8 cellular contexts compared by ENCODE assay signal in the genomic region with DNA sequence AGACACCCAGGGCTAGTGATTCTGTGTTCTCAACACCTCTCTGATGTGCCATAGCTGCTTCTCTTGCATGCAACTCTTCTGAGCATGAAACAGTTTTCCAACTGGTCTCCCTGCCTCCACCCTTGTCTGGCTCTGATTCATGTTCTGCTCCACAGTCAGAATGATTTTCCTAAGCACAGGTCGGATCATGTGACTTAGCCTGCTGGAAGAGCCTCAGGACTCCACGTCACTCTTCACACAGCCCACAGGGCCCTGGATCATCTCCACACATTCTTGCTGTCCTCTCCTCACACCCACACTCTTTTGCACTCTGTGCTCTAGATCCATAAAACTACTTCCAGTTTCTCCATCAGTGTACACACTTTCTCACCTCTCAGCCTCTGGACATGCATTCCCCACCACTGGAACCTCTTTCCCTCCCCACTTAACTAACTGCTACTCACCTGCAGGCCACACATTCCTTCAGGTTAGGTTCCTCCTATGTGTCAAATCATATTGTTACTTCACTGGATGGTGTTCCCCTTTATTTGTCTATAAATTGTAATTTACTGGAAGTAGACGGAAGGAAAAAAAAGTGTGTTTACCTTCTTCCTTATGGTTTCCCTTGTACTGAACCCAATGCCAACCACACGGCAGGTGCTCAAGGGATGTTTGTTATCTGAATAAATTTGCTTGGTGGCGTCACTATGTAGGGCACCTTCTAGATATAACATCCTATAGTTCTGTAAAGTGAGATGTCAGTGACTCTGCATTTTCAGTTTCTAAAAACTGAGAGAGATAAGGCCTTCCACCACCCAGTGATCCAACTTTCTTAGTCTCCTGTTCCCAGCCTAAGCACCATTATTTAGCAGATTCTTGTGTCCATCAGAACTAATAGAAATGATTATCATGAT.
DNase-seq lines count a peak whose midpoint lies in the region; ATAC-seq, FAIRE-seq and TF ChIP-seq lines count a peak whose summit lies in the region.

No MANE protein-coding gene starts in this region.

- peak overlapping the region; percentile 80 for H2AK9ac ChIP-seq in IMR-90 (replicated peaks; ENCODE audit: low read depth, low read length, poor library complexity)

- no peak for FAIRE-seq in A549 (lab: Jason Lieb, UNC)

- CTCF ChIA-PET in A549 (lab: Yijun Ruan, JAX) (no interaction called here), IMR-90 (lab: Yijun Ruan, JAX) (no interaction called here)

- H4K20me1 ChIP-seq in IMR-90 (ENCODE audit: insufficient read depth, low read length) = no peaks in the 10 kb centered on the region

- BruUV-seq in IMR-90 (replicated peaks; lab: Mats Ljungman, UMichigan) = no TSS peak

- no peak overlapping the region for H3K4me3 ChIP-seq in A549
- no peak overlapping the region for H3K4me3 ChIP-seq in IMR-90 (ENCODE audit: insufficient read depth, low read depth, low read length)
- no peak overlapping the region for H3K4me3 ChIP-seq in astrocyte of the cerebellum (ENCODE audit: low read depth, low read length)
- H3K4me3 ChIP-seq in lung = no peak overlapping the region

- H3K56ac ChIP-seq in IMR-90 (ENCODE audit: extremely low read depth, insufficient read depth, low read length) = peak overlapping the region; percentile 22; the same call in 1 of the 2 replicates

- peak overlapping the region; percentile 84 for H2BK120ac ChIP-seq in IMR-90 (ENCODE audit: low read depth, low read length)

- POLR2A ChIA-PET in A549 (lab: Yijun Ruan, JAX) = interaction anchor here (0.5 kb wide), 1 partner anchor 72 kb away, joined by 4 read pairs; no protein-coding TSS in a partner anchor
- POLR2A ChIA-PET in IMR-90 (lab: Charles Lee; ENCODE audit: unreplicated experiment) = no interaction called here

- peak overlapping the region in 1 of 2 experiments; percentile 85; a peak in 2 of 4 replicates for H4K8ac ChIP-seq in IMR-90 (ENCODE audit: low read depth in 2 of 2, low read length in 2 of 2)

- dilution Hi-C loops in IMR-90 (cut with HindIII; ENCODE audit: low sequenced_read_pairs, unreplicated experiment) = no loop called here

- peak overlapping the region; percentile 76 for H2AFZ ChIP-seq in IMR-90 (replicated peaks; ENCODE audit: low read length, poor library complexity)

- no peak for DNase-seq in A549 (ENCODE audit: low read depth in 1 of 2, low spot score in 1 of 2)
- DNase-seq in IMR-90 = peak; percentile 99
- DNase-seq in astrocyte of the cerebellum (ENCODE audit: low read depth) = peak; percentile 97
- DNase-seq in lung (ENCODE audit: low spot score) = peak; percentile 41
- DNase-seq in NCI-H748 (lab: John Stamatoyannopoulos, UW; ENCODE audit: unreplicated experiment) = no peak
- no peak for DNase-seq in SKM-1 (lab: John Stamatoyannopoulos, UW; ENCODE audit: unreplicated experiment)

- H2BK20ac ChIP-seq in IMR-90 (ENCODE audit: low read depth, low read length) = peak overlapping the region; percentile 75

- H3K14ac ChIP-seq in IMR-90 (replicated peaks; ENCODE audit: low read depth, low read length) = peak overlapping the region; percentile 93

- intact Hi-C loops in IMR-90 (cut with micrococcal nuclease) = loop anchor here (2.0 kb wide), 1 partner anchor 163 kb away; no protein-coding TSS in a partner anchor

- H3K27me3 ChIP-seq in IMR-90 (ENCODE audit: control insufficient read depth, insufficient read depth, low read length) (no peaks in the 10 kb centered on the region), lung (ENCODE audit: control insufficient read depth, insufficient read depth) (no peaks in the 10 kb centered on the region)

- peak; percentile 20 to 44; a peak in 5 of 6 replicates for ATAC-seq in A549
- peak; percentile 82 for ATAC-seq in IMR-90 (ENCODE audit: low read depth)
- ATAC-seq in lung (ENCODE audit: insufficient read depth, low FRiP score) = peak; percentile 35
- no peak for ATAC-seq in HG02798 (IDR thresholded peaks at IDR 0.05; ENCODE audit: poor library complexity, unreplicated experiment)
- no peak for ATAC-seq in GM18868 (IDR thresholded peaks at IDR 0.05; ENCODE audit: unreplicated experiment)

- H3K9me3 ChIP-seq in A549 = no peaks in the 10 kb centered on the region
- H3K9me3 ChIP-seq in IMR-90 (ENCODE audit: control insufficient read depth, insufficient read depth, low read length) = no peaks in the 10 kb centered on the region
- H3K9me3 ChIP-seq in lung (ENCODE audit: control insufficient read depth in 2 of 2, insufficient read depth in 1 of 2, low read length in 1 of 2) = no peaks in the 10 kb centered on the region

- TF ChIP-seq CTCF in A549 (IDR thresholded peaks at IDR 0.05) (no peak), IMR-90 (conservative IDR thresholded peaks at IDR 0.05; ENCODE audit: low read depth, low read length) (no peak), astrocyte of the cerebellum (IDR thresholded peaks at IDR 0.05; ENCODE audit: low read depth, low read length, missing control alignments) (no peak), lung (IDR thresholded peaks at IDR 0.05; ENCODE audit: control extremely low read depth, extremely low read depth) (no peak)

- peak overlapping the region; percentile 72; the same call in 2 of the 3 replicates for H2BK15ac ChIP-seq in IMR-90 (ENCODE audit: low read depth, low read length)

- H3K79me1 ChIP-seq in IMR-90 (ENCODE audit: low read depth in 1 of 2, low read length in 2 of 2) = peaks cover 18 to 37% of the 10 kb centered on the region in 2 experiments; a peak in 3 of 4 replicates

- peak overlapping the region; percentile 87 for H3K4ac ChIP-seq in IMR-90 (ENCODE audit: low read depth, low read length)

- H3K23ac ChIP-seq in IMR-90 (ENCODE audit: low read depth, low read length) = peak overlapping the region; percentile 90

- TF ChIP-seq POLR2A in A549 (IDR thresholded peaks at IDR 0.05; ENCODE audit: low read length) (no peak), IMR-90 (IDR thresholded peaks at IDR 0.05; ENCODE audit: low read depth, low read length) (no peak)

- H4K91ac ChIP-seq in IMR-90 (ENCODE audit: insufficient read depth, low read depth, low read length) = peak overlapping the region; percentile 71

- no peak overlapping the region for H3K9ac ChIP-seq in IMR-90 (ENCODE audit: low read depth, low read length)

- TF ChIP-seq RAD21 in A549 (conservative IDR thresholded peaks at IDR 0.05 in 1 of 2, IDR thresholded peaks at IDR 0.05 in 1 of 2) (no peak), IMR-90 (IDR thresholded peaks at IDR 0.05; ENCODE audit: low read length) (peak; percentile 35)

- H3K4me1 ChIP-seq in A549 = peaks cover 20% of the 10 kb centered on the region; the same call in 2 of the 3 replicates
- peaks cover 19% of the 10 kb centered on the region for H3K4me1 ChIP-seq in IMR-90 (ENCODE audit: control insufficient read depth, insufficient read depth, low read length)
- peaks cover 5 to 33% of the 10 kb centered on the region in 2 donors for H3K4me1 ChIP-seq in lung (ENCODE audit: control insufficient read depth in 2 of 2, insufficient read depth in 2 of 2, low read length in 2 of 2)

- H3K18ac ChIP-seq in IMR-90 (ENCODE audit: low read depth, low read length) = peak overlapping the region; percentile 66

- H3K4me2 ChIP-seq in A549 (no peak overlapping the region), IMR-90 (ENCODE audit: low read depth, low read length) (peak overlapping the region; percentile 44; the same call in 1 of the 2 replicates)

- 83% methylated on average over 5 of the region's 5 CpGs for WGBS in A549 (ENCODE audit: missing lambda C conversion rate)
- WGBS in IMR-90 (ENCODE audit: extremely low coverage in 2 of 2, insufficient read length in 1 of 2), 2 experiments = 0% methylated on average over 2 of the region's 5 CpGs; no CpG with 5 or more reads in 1 of the 2 experiments
- 63 to 78% methylated on average over 5 of the region's 5 CpGs for WGBS in lung, 2 donors

- H3K36me3 ChIP-seq in IMR-90 (ENCODE audit: control insufficient read depth, insufficient read depth, low read length) = peaks cover 14% of the 10 kb centered on the region
- H3K36me3 ChIP-seq in lung (ENCODE audit: control insufficient read depth in 2 of 2, insufficient read depth in 2 of 2, low read length in 2 of 2) = peaks cover 5 to 15% of the 10 kb centered on the region in 2 donors

- 0 out of 2 replicates have a peak overlapping the region, but pooled peaks have one; percentile 43 for H4K5ac ChIP-seq in IMR-90 (ENCODE audit: low read depth, low read length)

- no peak overlapping the region for H3K27ac ChIP-seq in A549
- peak overlapping the region; percentile 41; the same call in 1 of the 2 replicates for H3K27ac ChIP-seq in IMR-90 (ENCODE audit: insufficient read depth, low read length)
- H3K27ac ChIP-seq in lung (ENCODE audit: low read depth in 1 of 2, low read length in 1 of 2) = peak overlapping the region; percentile 9 to 68

- in situ Hi-C loops in IMR-90 (cut with MboI; ENCODE audit: low sequenced_read_pairs) = no loop called here
- in situ Hi-C loops in astrocyte of the cerebellum (cut with HindIII; ENCODE audit: low sequenced_read_pairs) = no loop called here

- H2AK5ac ChIP-seq in IMR-90 (ENCODE audit: low read depth, low read length) = peak overlapping the region; percentile 94

- H2BK5ac ChIP-seq in IMR-90 (ENCODE audit: low read depth, low read length, poor library complexity, severe bottlenecking) = peak overlapping the region; percentile 79

- no peak for TF ChIP-seq EP300 in A549 (IDR thresholded peaks at IDR 0.05)

- H3K9me1 ChIP-seq in IMR-90 (ENCODE audit: insufficient read depth, low read length) = peaks cover 33% of the 10 kb centered on the region

TF ChIP-seq in A549, 52 proteins besides CTCF, POLR2A, EP300 and RAD21 (continues in another document):
- no peak for TF ChIP-seq ZFP36 (IDR thresholded peaks at IDR 0.05; ENCODE audit: borderline replicate concordance, partially characterized antibody)
- TF ChIP-seq CHD4 (IDR thresholded peaks at IDR 0.05; ENCODE audit: borderline replicate concordance) = no peak
- TF ChIP-seq HOXB13 (CRISPR knock-in tag; IDR thresholded peaks at IDR 0.05; ENCODE audit: low read depth) = no peak
- no peak for TF ChIP-seq ZC3H11A (IDR thresholded peaks at IDR 0.05)
- TF ChIP-seq FOSB (CRISPR knock-in tag; IDR thresholded peaks at IDR 0.05) = no peak
- TF ChIP-seq HEYL (CRISPR knock-in tag; IDR thresholded peaks at IDR 0.05) = no peak
- TF ChIP-seq KDM1A (IDR thresholded peaks at IDR 0.05; ENCODE audit: low read depth) = no peak
- TF ChIP-seq ZSCAN20 (CRISPR knock-in tag; IDR thresholded peaks at IDR 0.05) = no peak
- TF ChIP-seq KDM5A (IDR thresholded peaks at IDR 0.05) = no peak
- no peak for TF ChIP-seq SMC3 (IDR thresholded peaks at IDR 0.05)

TF ChIP-seq in IMR-90, 13 proteins besides CTCF, POLR2A, EP300 and RAD21 (continues in another document):
- TF ChIP-seq RFX5 (IDR thresholded peaks at IDR 0.05; ENCODE audit: low read depth, low read length) (no peak), MAFK (IDR thresholded peaks at IDR 0.05; ENCODE audit: low read depth, low read length) (0 out of 2 replicates have a peak, but pooled peaks have one; percentile 18)

Comparison
In these comparisons a context has a peak if more than half of its experiments do, and no peak if none do; other contexts are left out.
1. ATAC-seq: peak in A549 (2 of 2), IMR-90 (single experiment) and lung (single experiment); none in HG02798 (single experiment) and GM18868 (single experiment).
2. DNase-seq: peak in IMR-90 (single experiment), astrocyte of the cerebellum (single experiment) and lung (single experiment); none in A549 (0 of 2), NCI-H748 (single experiment) and SKM-1 (single experiment).
3. H3K27ac ChIP-seq: peak in IMR-90 (single experiment) and lung (2 of 2); none in A549 (0 of 2).